In the genomic region with DNA sequence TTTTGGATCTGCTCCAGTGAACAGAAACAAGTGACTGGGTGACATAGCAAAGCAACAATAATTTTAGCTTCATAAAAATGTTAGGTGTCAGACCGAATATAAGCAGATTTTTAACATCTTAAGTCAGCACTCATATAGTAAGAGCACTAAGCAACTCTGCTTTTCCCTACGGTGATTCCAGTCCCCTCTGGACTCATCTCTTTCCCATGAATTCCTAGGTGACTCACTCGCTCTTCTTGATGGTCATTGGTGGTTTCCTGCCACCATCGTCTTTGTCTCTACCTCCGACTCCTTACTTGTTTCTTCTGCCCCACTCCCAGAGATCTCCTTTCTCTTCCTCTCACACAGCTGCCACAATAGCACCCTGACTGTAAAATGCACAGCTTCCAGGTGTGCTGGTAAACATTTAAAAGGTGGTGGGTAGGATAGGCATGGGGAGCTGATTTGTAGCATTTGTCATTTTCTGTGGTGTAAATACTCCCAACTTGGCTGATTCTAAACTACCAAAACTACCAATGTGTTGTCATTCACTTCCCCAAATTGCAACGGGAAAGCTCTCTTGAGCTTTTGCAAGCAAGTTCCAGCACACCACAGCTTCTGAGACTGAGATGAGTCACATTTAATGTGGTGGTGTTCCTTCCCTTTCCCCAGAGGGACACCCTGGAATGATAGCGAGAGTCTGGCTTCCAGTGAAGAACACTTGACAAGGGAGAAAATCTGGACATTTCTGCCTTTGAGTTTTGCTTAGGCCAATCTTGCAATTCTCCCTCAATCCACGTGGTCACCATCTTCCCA, we compare ENCODE assay signal across 16 cellular contexts. TPM values are rescaled to one million over a fixed set of nuclear protein-coding genes. Genes with fewer than 3 reads are reported as not detected.
DNase-seq lines count a peak whose midpoint lies in the region; ATAC-seq, FAIRE-seq and TF ChIP-seq lines count a peak whose summit lies in the region.
"Had no signal": no experiment of that assay in that cellular context is flagged by ENCODE, and none has a peak within 500 bp of the region (broad histone marks: within the 10 kb centered on the region; RNA-seq: fewer than 3 reads in every experiment).

No MANE protein-coding gene starts in this region.

- no peaks in the 10 kb centered on the region for H4K20me1 ChIP-seq in astrocyte (ENCODE audit: insufficient read depth, low read length)

- TF ChIP-seq CTCF in astrocyte (IDR thresholded peaks at IDR 0.05; ENCODE audit: insufficient read depth, low read depth, low read length) (no peak), left lung (IDR thresholded peaks at IDR 0.05) (no peak), Calu3 (IDR thresholded peaks at IDR 0.05; ENCODE audit: unreplicated experiment) (no peak), dorsolateral prefrontal cortex (IDR thresholded peaks at IDR 0.05 in 54 of 56, conservative IDR thresholded peaks at IDR 0.05 in 2 of 56; ENCODE audit: low read depth in 1 of 56, partially characterized antibody in 56 of 56) (no peak), colonic mucosa (IDR thresholded peaks at IDR 0.05) (no peak)

- intact Hi-C loops in left lung (cut with DNase I) = no loop called here
- intact Hi-C loops in Calu3 (cut with micrococcal nuclease; ENCODE audit: unreplicated experiment) = no loop called here
- intact Hi-C loops in dorsolateral prefrontal cortex (cut with DNase I) = no loop called here
- intact Hi-C loops in colonic mucosa (cut with DNase I) = no loop called here

- H3K36me3 Mint-ChIP-seq in astrocyte (ENCODE audit: low read depth, unreplicated experiment) (no peaks in the 10 kb centered on the region), Calu3 (ENCODE audit: insufficient read depth, unreplicated experiment) (no peaks in the 10 kb centered on the region)

- BruUV-seq in Calu3 (replicated peaks; lab: Mats Ljungman, UMichigan) = no TSS peak

- H3K4me2 ChIP-seq in astrocyte (ENCODE audit: low read length) = peak overlapping the region; percentile 76

- H3K9ac ChIP-seq in astrocyte (ENCODE audit: low read length) = no peak overlapping the region
- H3K9ac ChIP-seq in colonic mucosa (ENCODE audit: low read depth in 2 of 2, low read length in 2 of 2) = no peak overlapping the region

- DNase-seq in Caki2 (ENCODE audit: low read depth) (peak; percentile 45), M059J (ENCODE audit: low read depth) (peak; percentile 78), astrocyte (ENCODE audit: low read depth) (peak; percentile 63), left lung (no peak), Calu3 (no peak), dorsolateral prefrontal cortex (no peak), colonic mucosa (no peak), NCI-H69 (lab: John Stamatoyannopoulos, UW) (no peak)
- DNase-seq: C1 segment of cervical spinal cord; effector memory CD4-positive, alpha-beta T cell; KG1; NCI-H446; nucleus accumbens; stimulated activated naive CD4-positive, alpha-beta T cell treated with Interleukin-2 at 50 U/mL for 16 hours had no signal

- CTCF ChIA-PET in Calu3 (lab: Charles Lee) = no interaction called here

- H3K4me3 ChIP-seq in astrocyte (ENCODE audit: insufficient read depth, low read depth, low read length) (no peak overlapping the region), left lung (no peak overlapping the region), dorsolateral prefrontal cortex (no peak overlapping the region), colonic mucosa (no peak overlapping the region)

- H3K27ac Mint-ChIP-seq in astrocyte (ENCODE audit: unreplicated experiment) (no peak overlapping the region), Calu3 (ENCODE audit: unreplicated experiment) (no peak overlapping the region)

- no peak overlapping the region for H3K4me3 Mint-ChIP-seq in astrocyte (ENCODE audit: unreplicated experiment)
- H3K4me3 Mint-ChIP-seq in Calu3 (ENCODE audit: low read depth, unreplicated experiment) = no peak overlapping the region

- in situ Hi-C loops in Caki2 (cut with HindIII; ENCODE audit: low pct_unique_long_range_greater_than_20kb, low sequenced_read_pairs) = no loop called here

- FAIRE-seq in astrocyte (lab: Jason Lieb, UNC) = peak; percentile 20
- FAIRE-seq: islet of Langerhans had no signal

- H3K79me2 ChIP-seq in astrocyte (ENCODE audit: insufficient read depth, low read length) = no peaks in the 10 kb centered on the region

- ATAC-seq in left lung = peak; percentile 53

- H3K36me3 ChIP-seq in astrocyte (ENCODE audit: insufficient read depth, low read length) = no peaks in the 10 kb centered on the region
- H3K36me3 ChIP-seq in left lung = no peaks in the 10 kb centered on the region
- H3K36me3 ChIP-seq in colonic mucosa = no peaks in the 10 kb centered on the region

- H3K4me1 ChIP-seq in astrocyte (ENCODE audit: insufficient read depth, low read length) (peaks cover 12% of the 10 kb centered on the region), left lung (peaks cover 0 to 17% of the 10 kb centered on the region in 2 donors), colonic mucosa (no peaks in the 10 kb centered on the region)

- H3K27ac ChIP-seq in astrocyte (ENCODE audit: low read depth, low read length) (peak overlapping the region; percentile 9), left lung (peak overlapping the region in 1 of 2 donors; percentile 73), dorsolateral prefrontal cortex (no peak overlapping the region), colonic mucosa (no peak overlapping the region)

- H3K4me1 Mint-ChIP-seq in astrocyte (ENCODE audit: low read depth, unreplicated experiment) = peaks cover 6% of the 10 kb centered on the region
- H3K4me1 Mint-ChIP-seq in Calu3 (ENCODE audit: low read depth, unreplicated experiment) = no peaks in the 10 kb centered on the region

- no peaks in the 10 kb centered on the region for H3K9me3 Mint-ChIP-seq in astrocyte (ENCODE audit: unreplicated experiment)
- no peaks in the 10 kb centered on the region for H3K9me3 Mint-ChIP-seq in Calu3 (ENCODE audit: low read depth, unreplicated experiment)

- H3K27me3 ChIP-seq in astrocyte (ENCODE audit: insufficient read depth, low read length) (no peaks in the 10 kb centered on the region), left lung (peaks cover 0 to 4% of the 10 kb centered on the region in 2 donors), dorsolateral prefrontal cortex (peaks cover 0 to 11% (median 0%) of the 10 kb centered on the region in 45 donors), colonic mucosa (no peaks in the 10 kb centered on the region)

- H3K9me3 ChIP-seq in astrocyte (ENCODE audit: insufficient read depth, low read depth, low read length) (no peaks in the 10 kb centered on the region), left lung (no peaks in the 10 kb centered on the region), colonic mucosa (no peaks in the 10 kb centered on the region)

- no peaks in the 10 kb centered on the region for H3K27me3 Mint-ChIP-seq in astrocyte (ENCODE audit: low read depth, unreplicated experiment)
- H3K27me3 Mint-ChIP-seq in Calu3 (ENCODE audit: unreplicated experiment) = no peaks in the 10 kb centered on the region

- H2AFZ ChIP-seq in astrocyte (ENCODE audit: low read depth, low read length) = peak overlapping the region; percentile 12

RNA-seq across cellular contexts. Expression of a gene that starts 42.8 kb away (rescaled TPM):
- not detected in 2 replicates for total RNA-seq in Caki2 (2014; rRNA removed; shearing (Covaris generic); ENCODE audit: low replicate concordance)
- total RNA-seq in M059J (2014; rRNA removed; shearing (Covaris generic)) = 0.25 and 0.39 TPM in 2 replicates
- total RNA-seq in astrocyte = 0.32 and 0.41 TPM in 2 replicates
- total RNA-seq in left lung = 1 to 10 TPM; 1.3 to 1.9 TPM
- 46.8 and 55.0 TPM in 2 replicates for total RNA-seq in Calu3 (2022)
- 100 to 1,000 TPM in 2 of 120 experiments, 10 to 100 TPM in 118; 13.0 to 152 (median 40.2) TPM for total RNA-seq in dorsolateral prefrontal cortex
- total RNA-seq in colonic mucosa = under 1 TPM; 0.27 to 0.64 TPM
- total RNA-seq: T-helper 1 cell treated with Interleukin-12 subunit alpha and Interleukin-12 subunit beta and Interleukin-4 antibody, amounts not matched to agents 30 ng/mL and 1 ng/mL, for 36 hours had no signal

Comparison
In these comparisons a context has a peak if more than half of its experiments do, and no peak if none do; other contexts are left out.
1. DNase-seq: peak in Caki2 (single experiment), M059J (single experiment) and astrocyte (single experiment); none in left lung (0 of 2), Calu3 (single experiment), dorsolateral prefrontal cortex (0 of 10), colonic mucosa (single experiment) and NCI-H69 (single experiment).